Comparison of ENCODE assay signal across 8 cellular contexts in genomic region chrX:2471641-2472040, GRCh38.
"Had no signal": no experiment of that assay in that cellular context is flagged by ENCODE, and none has a peak within 500 bp of the region (broad histone marks: within the 10 kb centered on the region; RNA-seq: fewer than 3 reads in every experiment).

No MANE protein-coding gene starts in this region.

- FAIRE-seq: HTR-8/SVneo had no signal

- H2AFZ ChIP-seq: GM23248 had no signal

- H3K36me3 ChIP-seq: HAP-1 had no signal

- DNase-seq: GM23248, GOT3, H7, KG1 had no signal

- H3K9ac ChIP-seq: GM23248 had no signal

- H3K27ac Mint-ChIP-seq: IgD-negative memory B cell had no signal

- H3K4me3 ChIP-seq: GM23248, HAP-1 had no signal

- H3K4me3 Mint-ChIP-seq: IgD-negative memory B cell had no signal

- H3K27ac ChIP-seq: GM23248 had no signal

- ATAC-seq: HCT116 had no signal

- H3K27me3 Mint-ChIP-seq: IgD-negative memory B cell had no signal
